31 cellular contexts compared by ENCODE assay signal in genomic region chr1:110737206-110737605, GRCh38.
"Had no signal": no experiment of that assay in that cellular context is flagged by ENCODE, and none has a peak within 500 bp of the region (broad histone marks: within the 10 kb centered on the region; RNA-seq: fewer than 3 reads in every experiment).

No MANE protein-coding gene starts in this region.

- H3K27ac Mint-ChIP-seq: activated B cell treated with CpG ODN at 0.5 μM for 24 hours; activated CD8-positive, alpha-beta T cell treated with anti-CD3 and anti-CD28 coated beads for 36 hours; activated naive CD8-positive, alpha-beta T cell; activated T-helper 17 cell treated with anti-CD3 and anti-CD28 coated beads, Interleukin-2, amount 50 U/mL, for 72 hours; dendritic cell treated with granulocyte-macrophage colony-stimulating factor and Interleukin-4, amounts not matched to agents 40 ng/mL and 50 ng/mL, for 4 days; endodermal cell; T-helper 2 cell treated with Interferon-gamma antibody and Interleukin-4, amounts not matched to agents 5 μg/mL and 100 μg/mL, for 36 hours had no signal

- H3K27me3 ChIP-seq: brain microvascular endothelial cell, foreskin keratinocyte, gastrocnemius medialis had no signal

- H3K9me3 Mint-ChIP-seq: activated B cell treated with CpG ODN at 0.5 μM for 24 hours; activated CD8-positive, alpha-beta T cell treated with anti-CD3 and anti-CD28 coated beads for 36 hours; activated T-cell treated with anti-CD3 and anti-CD28 coated beads, Interleukin-2, amount 50 U/mL, for 4 hours; activated T-helper 17 cell treated with anti-CD3 and anti-CD28 coated beads, Interleukin-2, amount 50 U/mL, for 72 hours; central memory CD8-positive, alpha-beta T cell; dendritic cell treated with granulocyte-macrophage colony-stimulating factor and Interleukin-4, amounts not matched to agents 40 ng/mL and 50 ng/mL, for 4 days; endodermal cell; T-helper 2 cell treated with Interferon-gamma antibody and Interleukin-4, amounts not matched to agents 5 μg/mL and 100 μg/mL, for 36 hours had no signal

- H3K4me3 Mint-ChIP-seq: activated B cell treated with CpG ODN at 0.5 μM for 24 hours; activated CD8-positive, alpha-beta T cell treated with anti-CD3 and anti-CD28 coated beads for 36 hours; activated naive CD8-positive, alpha-beta T cell; activated T-cell treated with anti-CD3 and anti-CD28 coated beads, Interleukin-2, amount 50 U/mL, for 4 hours; activated T-helper 17 cell treated with anti-CD3 and anti-CD28 coated beads, Interleukin-2, amount 50 U/mL, for 72 hours; central memory CD8-positive, alpha-beta T cell; dendritic cell treated with granulocyte-macrophage colony-stimulating factor and Interleukin-4, amounts not matched to agents 40 ng/mL and 50 ng/mL, for 4 days; endodermal cell; T-helper 2 cell treated with Interferon-gamma antibody and Interleukin-4, amounts not matched to agents 5 μg/mL and 100 μg/mL, for 36 hours had no signal

- H3K36me3 ChIP-seq: brain microvascular endothelial cell, gastrocnemius medialis, heart left ventricle, WERI-Rb-1 had no signal

- H3K4me3 ChIP-seq: coronary artery, dorsolateral prefrontal cortex, gastrocnemius medialis, heart left ventricle had no signal

- H3K4me1 ChIP-seq: foreskin keratinocyte, gastrocnemius medialis, heart left ventricle had no signal

- H3K4me1 Mint-ChIP-seq: activated B cell treated with CpG ODN at 0.5 μM for 24 hours; activated T-helper 17 cell treated with anti-CD3 and anti-CD28 coated beads, Interleukin-2, amount 50 U/mL, for 72 hours; central memory CD8-positive, alpha-beta T cell; endodermal cell had no signal

- H3K27ac ChIP-seq: brain microvascular endothelial cell, coronary artery, dorsolateral prefrontal cortex, foreskin keratinocyte, gastrocnemius medialis, heart left ventricle, WERI-Rb-1 had no signal

- H3K9me3 ChIP-seq: gastrocnemius medialis, heart left ventricle had no signal

- H3K36me3 Mint-ChIP-seq: activated naive CD8-positive, alpha-beta T cell had no signal

- DNase-seq: activated B cell treated with CpG ODN at 0.5 μM for 24 hours; activated CD4-positive, alpha-beta T cell treated with anti-CD3 and anti-CD28 coated beads for 48 hours; activated CD4-positive, alpha-beta T cell treated with anti-CD3 and anti-CD28 coated beads, Interleukin-2, amount 50 U/mL, for 1 hour; activated CD4-positive, alpha-beta T cell treated with anti-CD3 and anti-CD28 coated beads, Interleukin-2, amount 50 U/mL, for 48 hours; activated CD8-positive, alpha-beta memory T cell treated with anti-CD3 and anti-CD28 coated beads for 24 hours; activated CD8-positive, alpha-beta T cell treated with anti-CD3 and anti-CD28 coated beads for 36 hours; activated effector memory CD4-positive, alpha-beta T cell treated with Interleukin-2 at 50 U/mL for 16 hours; activated gamma-delta T cell treated with Interleukin-2 at 50 U/mL for 16 hours; activated naive CD4-positive, alpha-beta T cell treated with anti-CD3 and anti-CD28 coated beads, Interleukin-2, amount 50 U/mL, for 16 hours; activated naive CD4-positive, alpha-beta T cell treated with Interleukin-2 at 50 U/mL for 16 hours; activated T-cell treated with anti-CD3 and anti-CD28 coated beads, Interleukin-2, amount 50 U/mL, for 4 hours; amniotic stem cell; anterior cingulate cortex; brain microvascular endothelial cell; dorsolateral prefrontal cortex; effector memory CD4-positive, alpha-beta T cell; endodermal cell; foreskin keratinocyte; gastrocnemius medialis; glutamatergic neuron; heart left ventricle; T1000; WERI-Rb-1 had no signal

- ATAC-seq: activated CD4-positive, CD25-positive, alpha-beta regulatory T cell treated with anti-CD3 and anti-CD28 coated beads, Interleukin-2, amount 50 U/mL, for 24 hours; activated CD8-positive, alpha-beta T cell treated with anti-CD3 and anti-CD28 coated beads for 36 hours; activated T-cell treated with anti-CD3 and anti-CD28 coated beads, Interleukin-2, amount 50 U/mL, for 4 hours; activated T-helper 17 cell treated with anti-CD3 and anti-CD28 coated beads, Interleukin-2, amount 50 U/mL, for 72 hours; esophagus mucosa; foreskin keratinocyte; gastrocnemius medialis; heart left ventricle had no signal
